Comparison of ENCODE assay signal across 21 cellular contexts in genomic region chr15:58926823-58927222, GRCh38.
"Had no signal": no experiment of that assay in that cellular context is flagged by ENCODE, and none has a peak within 500 bp of the region (broad histone marks: within the 10 kb centered on the region; RNA-seq: fewer than 3 reads in every experiment).

No MANE protein-coding gene starts in this region.

- FAIRE-seq: frontal cortex, islet of Langerhans had no signal

- H3K4me3 ChIP-seq: dorsolateral prefrontal cortex, heart left ventricle, prostate gland, right lobe of liver, tibial artery, upper lobe of right lung, vagina had no signal

- H2AFZ ChIP-seq: parathyroid adenoma had no signal

- H3K27me3 ChIP-seq: dorsolateral prefrontal cortex, heart left ventricle, right lobe of liver, tibial artery, upper lobe of right lung, vagina had no signal

- H3K27ac ChIP-seq: dorsolateral prefrontal cortex, heart left ventricle, parathyroid adenoma, prostate gland, right lobe of liver, tibial artery, upper lobe of right lung, vagina had no signal

- ATAC-seq: heart left ventricle; left lobe of liver; naive thymus-derived CD4-positive, alpha-beta T cell; right lobe of liver; stimulated activated effector memory CD8-positive, alpha-beta T cell treated with anti-CD3 and anti-CD28 coated beads, Interleukin-12 subunit alpha, Interleukin-12 subunit beta, amount 100 ng/mL, for 72 hours; stimulated activated naive CD8-positive, alpha-beta T cell treated with anti-CD3 and anti-CD28 coated beads, Interleukin-15, Interleukin-2, amounts not matched to agents 100 U/mL and 50 U/mL, for 24 hours; upper lobe of right lung had no signal

- H3K9me3 Mint-ChIP-seq: naive thymus-derived CD4-positive, alpha-beta T cell; nephron progenitor cell; stimulated activated effector memory CD8-positive, alpha-beta T cell treated with anti-CD3 and anti-CD28 coated beads, Interleukin-12 subunit alpha, Interleukin-12 subunit beta, amount 100 ng/mL, for 72 hours had no signal

- H3K9ac ChIP-seq: parathyroid adenoma had no signal

- H3K27me3 Mint-ChIP-seq: naive thymus-derived CD4-positive, alpha-beta T cell had no signal

- H3K9me3 ChIP-seq: heart left ventricle, prostate gland, right lobe of liver, tibial artery, upper lobe of right lung, vagina had no signal

- H3K4me1 ChIP-seq: prostate gland had no signal

- DNase-seq: dorsolateral prefrontal cortex; effector CD8-positive, alpha-beta T cell; heart left ventricle; hippocampal formation; mammary epithelial cell; naive thymus-derived CD4-positive, alpha-beta T cell; nephron progenitor cell; retina; right lobe of liver; stimulated activated CD4-positive, alpha-beta T cell treated with anti-CD3 and anti-CD28 coated beads, Interleukin-4, amount 100 ng/mL, for 1 hour; stimulated activated CD8-positive, alpha-beta memory T cell treated with anti-CD3 and anti-CD28 coated beads, Interleukin-4, amount 100 ng/mL, for 48 hours; stimulated activated naive CD8-positive, alpha-beta T cell treated with anti-CD3 and anti-CD28 coated beads, Interleukin-15, Interleukin-2, amounts not matched to agents 100 U/mL and 50 U/mL, for 24 hours; tibial artery; upper lobe of right lung had no signal

- H3K4me3 Mint-ChIP-seq: naive thymus-derived CD4-positive, alpha-beta T cell; nephron progenitor cell; stimulated activated effector memory CD8-positive, alpha-beta T cell treated with anti-CD3 and anti-CD28 coated beads, Interleukin-12 subunit alpha, Interleukin-12 subunit beta, amount 100 ng/mL, for 72 hours had no signal

- H3K36me3 ChIP-seq: prostate gland had no signal

- H3K27ac Mint-ChIP-seq: nephron progenitor cell; stimulated activated effector memory CD8-positive, alpha-beta T cell treated with anti-CD3 and anti-CD28 coated beads, Interleukin-12 subunit alpha, Interleukin-12 subunit beta, amount 100 ng/mL, for 72 hours had no signal
